1 cellular context compared by ENCODE assay signal in the genomic region with DNA sequence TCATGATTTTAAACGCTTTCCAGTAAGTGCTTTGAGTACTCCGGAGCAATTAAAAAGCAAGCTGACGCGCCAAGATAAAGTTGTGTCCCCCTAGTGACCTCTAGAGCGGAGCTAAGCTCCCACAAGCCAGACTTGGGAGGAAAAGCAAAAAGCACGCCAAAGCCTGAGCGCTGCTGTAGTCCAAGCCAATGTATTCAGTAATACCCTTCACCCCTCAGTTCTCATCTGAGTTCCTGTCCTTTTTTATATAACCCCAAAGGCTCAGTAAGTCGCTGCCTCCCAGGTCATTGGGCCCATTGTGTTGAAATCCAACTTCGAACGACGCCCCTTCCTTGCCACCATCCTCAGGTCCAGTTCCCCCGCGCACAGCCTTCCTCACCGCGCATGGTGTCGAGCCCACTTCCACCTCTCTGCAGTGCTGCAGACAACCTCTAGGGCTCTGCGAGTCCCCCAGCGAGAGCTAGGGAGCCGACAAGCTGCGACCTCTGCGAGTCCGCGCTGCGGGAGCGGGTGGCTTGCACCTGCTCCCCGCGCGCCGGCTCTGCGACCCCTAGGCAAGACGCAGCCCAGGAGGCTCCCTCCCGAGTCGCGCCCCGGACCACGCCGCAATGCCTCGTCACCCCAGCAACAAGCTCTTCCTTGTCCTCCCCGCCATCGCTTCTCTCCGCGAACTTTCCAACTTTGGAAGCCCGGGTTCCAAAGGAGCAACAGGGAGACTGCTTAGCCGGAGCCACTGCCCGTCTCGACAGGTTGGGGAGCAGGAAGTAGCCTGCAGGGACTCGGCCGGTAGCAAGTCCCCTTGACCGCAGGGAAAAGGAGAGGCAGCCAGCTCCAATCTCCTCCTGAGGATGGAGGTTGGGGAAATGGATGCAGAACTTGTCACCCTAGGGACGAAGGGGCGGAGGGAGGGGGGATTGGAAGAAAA.
TF ChIP-seq lines count a peak whose summit lies in the region.

No MANE protein-coding gene starts in this region.

TF ChIP-seq in HepG2, 621 proteins besides CTCF, POLR2A, EP300 and RAD21 (continued from another document and continues in another):
- TF ChIP-seq, protein P1, sequence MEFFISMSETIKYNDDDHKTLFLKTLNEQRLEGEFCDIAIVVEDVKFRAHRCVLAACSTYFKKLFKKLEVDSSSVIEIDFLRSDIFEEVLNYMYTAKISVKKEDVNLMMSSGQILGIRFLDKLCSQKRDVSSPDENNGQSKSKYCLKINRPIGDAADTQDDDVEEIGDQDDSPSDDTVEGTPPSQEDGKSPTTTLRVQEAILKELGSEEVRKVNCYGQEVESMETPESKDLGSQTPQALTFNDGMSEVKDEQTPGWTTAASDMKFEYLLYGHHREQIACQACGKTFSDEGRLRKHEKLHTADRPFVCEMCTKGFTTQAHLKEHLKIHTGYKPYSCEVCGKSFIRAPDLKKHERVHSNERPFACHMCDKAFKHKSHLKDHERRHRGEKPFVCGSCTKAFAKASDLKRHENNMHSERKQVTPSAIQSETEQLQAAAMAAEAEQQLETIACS (CRISPR knock-in tag; IDR thresholded peaks at IDR 0.05): no peak
- TF ChIP-seq ATF7-NPFF (CRISPR knock-in tag; IDR thresholded peaks at IDR 0.05; ENCODE audit: low read depth): no peak
- peak; percentile 82 to 88 for TF ChIP-seq HMGXB4 (CRISPR knock-in tag; IDR thresholded peaks at IDR 0.05; ENCODE audit: borderline replicate concordance in 1 of 2, low read depth in 1 of 2)
- TF ChIP-seq TRIM24 (CRISPR knock-in tag; IDR thresholded peaks at IDR 0.05): no peak
- 0 out of 2 replicates have a peak, but pooled peaks have one; percentile 13 for TF ChIP-seq AHDC1 (CRISPR knock-in tag; IDR thresholded peaks at IDR 0.05; ENCODE audit: borderline replicate concordance)
- TF ChIP-seq MED1 (CRISPR knock-in tag; IDR thresholded peaks at IDR 0.05): no peak
- TF ChIP-seq ZNF354B (CRISPR knock-in tag; IDR thresholded peaks at IDR 0.05): no peak
- no peak for TF ChIP-seq RNF219 (CRISPR knock-in tag; IDR thresholded peaks at IDR 0.05)
- TF ChIP-seq TCF7L2 (IDR thresholded peaks at IDR 0.05; ENCODE audit: low read depth, low read length): no peak
- no peak for TF ChIP-seq ZNF329 (CRISPR knock-in tag; IDR thresholded peaks at IDR 0.05; ENCODE audit: low read depth)
- no peak for TF ChIP-seq RERE (CRISPR knock-in tag; IDR thresholded peaks at IDR 0.05; ENCODE audit: low read depth)
- no peak for TF ChIP-seq CC2D1A (CRISPR knock-in tag; IDR thresholded peaks at IDR 0.05)
- TF ChIP-seq, protein P2, sequence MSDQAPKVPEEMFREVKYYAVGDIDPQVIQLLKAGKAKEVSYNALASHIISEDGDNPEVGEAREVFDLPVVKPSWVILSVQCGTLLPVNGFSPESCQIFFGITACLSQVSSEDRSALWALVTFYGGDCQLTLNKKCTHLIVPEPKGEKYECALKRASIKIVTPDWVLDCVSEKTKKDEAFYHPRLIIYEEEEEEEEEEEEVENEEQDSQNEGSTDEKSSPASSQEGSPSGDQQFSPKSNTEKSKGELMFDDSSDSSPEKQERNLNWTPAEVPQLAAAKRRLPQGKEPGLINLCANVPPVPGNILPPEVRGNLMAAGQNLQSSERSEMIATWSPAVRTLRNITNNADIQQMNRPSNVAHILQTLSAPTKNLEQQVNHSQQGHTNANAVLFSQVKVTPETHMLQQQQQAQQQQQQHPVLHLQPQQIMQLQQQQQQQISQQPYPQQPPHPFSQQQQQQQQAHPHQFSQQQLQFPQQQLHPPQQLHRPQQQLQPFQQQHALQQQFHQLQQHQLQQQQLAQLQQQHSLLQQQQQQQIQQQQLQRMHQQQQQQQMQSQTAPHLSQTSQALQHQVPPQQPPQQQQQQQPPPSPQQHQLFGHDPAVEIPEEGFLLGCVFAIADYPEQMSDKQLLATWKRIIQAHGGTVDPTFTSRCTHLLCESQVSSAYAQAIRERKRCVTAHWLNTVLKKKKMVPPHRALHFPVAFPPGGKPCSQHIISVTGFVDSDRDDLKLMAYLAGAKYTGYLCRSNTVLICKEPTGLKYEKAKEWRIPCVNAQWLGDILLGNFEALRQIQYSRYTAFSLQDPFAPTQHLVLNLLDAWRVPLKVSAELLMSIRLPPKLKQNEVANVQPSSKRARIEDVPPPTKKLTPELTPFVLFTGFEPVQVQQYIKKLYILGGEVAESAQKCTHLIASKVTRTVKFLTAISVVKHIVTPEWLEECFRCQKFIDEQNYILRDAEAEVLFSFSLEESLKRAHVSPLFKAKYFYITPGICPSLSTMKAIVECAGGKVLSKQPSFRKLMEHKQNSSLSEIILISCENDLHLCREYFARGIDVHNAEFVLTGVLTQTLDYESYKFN (CRISPR knock-in tag; conservative IDR thresholded peaks at IDR 0.05): no peak
- TF ChIP-seq TBX3 (IDR thresholded peaks at IDR 0.05; ENCODE audit: borderline replicate concordance): no peak
- TF ChIP-seq SP1 (IDR thresholded peaks at IDR 0.05): no peak
- no peak for TF ChIP-seq SP1 (CRISPR knock-in tag; IDR thresholded peaks at IDR 0.05)
- TF ChIP-seq REL (CRISPR knock-in tag; conservative IDR thresholded peaks at IDR 0.05): no peak
- no peak for TF ChIP-seq KDM5A (IDR thresholded peaks at IDR 0.05; ENCODE audit: borderline replicate concordance, low read length)
- TF ChIP-seq ZNF564 (CRISPR knock-in tag; IDR thresholded peaks at IDR 0.05): no peak
- TF ChIP-seq ZNF839 (CRISPR knock-in tag; IDR thresholded peaks at IDR 0.05; ENCODE audit: borderline replicate concordance): no peak
- TF ChIP-seq XRCC5 (optimal IDR thresholded peaks at IDR 0.05; ENCODE audit: low read length): peak; percentile 76
- peak; percentile 54; the same call in 1 of the 2 replicates for TF ChIP-seq MYC (CRISPR knock-in tag; IDR thresholded peaks at IDR 0.05; ENCODE audit: borderline replicate concordance)
- TF ChIP-seq POGZ (CRISPR knock-in tag; IDR thresholded peaks at IDR 0.05): peak; percentile 46; the same call in 1 of the 2 replicates
- 0 out of 2 replicates have a peak, but pooled peaks have one; percentile 32 for TF ChIP-seq HDAC2 (CRISPR knock-in tag; IDR thresholded peaks at IDR 0.05)
- no peak for TF ChIP-seq ZNF503 (CRISPR knock-in tag; IDR thresholded peaks at IDR 0.05)
- no peak for TF ChIP-seq CENPBD1 (CRISPR knock-in tag; IDR thresholded peaks at IDR 0.05; ENCODE audit: borderline replicate concordance, low read depth)
- no peak for TF ChIP-seq ZKSCAN8 (CRISPR knock-in tag; IDR thresholded peaks at IDR 0.05; ENCODE audit: borderline replicate concordance)
